Comparison of ENCODE assay signal across 26 cellular contexts in the genomic region with DNA sequence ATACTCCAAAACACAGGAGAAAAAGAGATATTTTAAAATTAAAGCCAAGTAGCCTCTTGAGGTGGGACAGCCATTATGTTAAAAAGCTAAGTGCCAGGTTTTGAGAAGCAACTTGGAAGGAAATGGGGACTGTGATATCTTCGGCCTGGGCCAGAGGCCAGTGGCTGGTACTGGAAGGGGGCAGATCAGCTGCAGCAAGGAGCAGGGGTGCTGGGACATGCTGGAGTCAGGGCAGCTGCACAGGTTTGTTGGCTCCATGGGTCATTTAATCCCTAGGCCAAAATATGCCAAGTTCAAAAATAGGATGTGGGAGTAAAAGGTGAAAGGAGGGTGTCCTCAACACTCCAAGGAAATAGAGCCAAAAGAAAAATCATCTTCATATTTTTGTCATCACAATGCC. TPM values are rescaled to one million over a fixed set of nuclear protein-coding genes. Genes with fewer than 3 reads are reported as not detected.
DNase-seq lines count a peak whose midpoint lies in the region; ATAC-seq and TF ChIP-seq lines count a peak whose summit lies in the region.
"Had no signal": no experiment of that assay in that cellular context is flagged by ENCODE, and none has a peak within 500 bp of the region (broad histone marks: within the 10 kb centered on the region; RNA-seq: fewer than 3 reads in every experiment).

No MANE protein-coding gene starts in this region.

- TF ChIP-seq CTCF in C4-2B (conservative IDR thresholded peaks at IDR 0.05) = no peak
- TF ChIP-seq CTCF in heart left ventricle (IDR thresholded peaks at IDR 0.05) = no peak
- no peak for TF ChIP-seq CTCF in CD14-positive monocyte (IDR thresholded peaks at IDR 0.05)

- POLR2A ChIA-PET in CD8-positive, alpha-beta memory T cell (lab: Charles Lee) = interaction anchor here (0.6 kb wide), 1 partner anchor 461 kb away, joined by 3 read pairs; no protein-coding TSS in a partner anchor

- H3K27ac ChIP-seq in C4-2B (peak overlapping the region; percentile 80), heart left ventricle (peak overlapping the region in 6 of 12 donors; percentile 12 to 47 (median 25))
- H3K27ac ChIP-seq in CD8-positive, alpha-beta memory T cell (ENCODE audit: low read depth, low read length) = no peak overlapping the region
- H3K27ac ChIP-seq: esophagus muscularis mucosa, foreskin keratinocyte had no signal

- peaks cover 93 to 99% (median 97%) of the 10 kb centered on the region in 3 donors for H3K4me1 Mint-ChIP-seq in CD8-positive, alpha-beta memory T cell
- peaks cover 84 to 94% of the 10 kb centered on the region in 2 donors for H3K4me1 Mint-ChIP-seq in natural killer cell treated with Interleukin-12 subunit alpha and Interleukin-12 subunit beta and Interleukin-15 and Interleukin-18, amount 100 ng/mL, for 72 hours (ENCODE audit: low read depth in 2 of 2)
- H3K4me1 Mint-ChIP-seq in CD14-positive monocyte = peaks cover 36% of the 10 kb centered on the region

- H3K36me3 Mint-ChIP-seq in CD8-positive, alpha-beta memory T cell = peaks cover 0 to 11% (median 1%) of the 10 kb centered on the region in 3 donors
- no peaks in the 10 kb centered on the region for H3K36me3 Mint-ChIP-seq in natural killer cell treated with Interleukin-12 subunit alpha and Interleukin-12 subunit beta and Interleukin-15 and Interleukin-18, amount 100 ng/mL, for 72 hours
- H3K36me3 Mint-ChIP-seq in CD14-positive monocyte = peaks cover 29 to 38% of the 10 kb centered on the region in 2 donors
- H3K36me3 Mint-ChIP-seq: activated naive CD4-positive, alpha-beta T cell treated with anti-CD3 and anti-CD28 coated beads, Interleukin-2, amount 50 U/mL, for 24 hours had no signal

- intact Hi-C loops in heart left ventricle (cut with DNase I) (no loop called here), CD14-positive monocyte (cut with micrococcal nuclease) (no loop called here)

- H3K27me3 Mint-ChIP-seq in CD8-positive, alpha-beta memory T cell = peaks cover 0 to 4% of the 10 kb centered on the region in 2 donors
- H3K27me3 Mint-ChIP-seq in natural killer cell treated with Interleukin-12 subunit alpha and Interleukin-12 subunit beta and Interleukin-15 and Interleukin-18, amount 100 ng/mL, for 72 hours = no peaks in the 10 kb centered on the region
- H3K27me3 Mint-ChIP-seq in CD14-positive monocyte (ENCODE audit: low read depth in 3 of 3) = peaks cover 0 to 2% (median 2%) of the 10 kb centered on the region in 3 donors
- H3K27me3 Mint-ChIP-seq: activated naive CD4-positive, alpha-beta T cell treated with anti-CD3 and anti-CD28 coated beads, Interleukin-2, amount 50 U/mL, for 24 hours; naive B cell had no signal

- H3K4me3 ChIP-seq in CD8-positive, alpha-beta memory T cell (ENCODE audit: low read length) = no peak overlapping the region
- H3K4me3 ChIP-seq in heart left ventricle = no peak overlapping the region
- H3K4me3 ChIP-seq: esophagus muscularis mucosa, smooth muscle cell had no signal

- peak; percentile 51 to 79 (median 62) for ATAC-seq in heart left ventricle
- no peak for ATAC-seq in natural killer cell treated with Interleukin-12 subunit alpha and Interleukin-12 subunit beta and Interleukin-15 and Interleukin-18, amount 100 ng/mL, for 72 hours
- ATAC-seq: foreskin keratinocyte had no signal

- no peaks in the 10 kb centered on the region for H3K9me3 Mint-ChIP-seq in CD8-positive, alpha-beta memory T cell
- H3K9me3 Mint-ChIP-seq in natural killer cell treated with Interleukin-12 subunit alpha and Interleukin-12 subunit beta and Interleukin-15 and Interleukin-18, amount 100 ng/mL, for 72 hours = no peaks in the 10 kb centered on the region
- H3K9me3 Mint-ChIP-seq in CD14-positive monocyte = no peaks in the 10 kb centered on the region
- H3K9me3 Mint-ChIP-seq: activated naive CD4-positive, alpha-beta T cell treated with anti-CD3 and anti-CD28 coated beads, Interleukin-2, amount 50 U/mL, for 24 hours; activated T-helper 2 cell treated with anti-CD3 and anti-CD28 coated beads, Interferon-gamma antibody, Interleukin-2, Interleukin-4, amounts not matched to agents 10 μg/mL and 5 μg/mL and 100 μg/mL, durations not matched to agents 14 hours and 24 hours and 36 hours; naive B cell; T-helper 2 cell treated with Interferon-gamma antibody and Interleukin-4, amounts not matched to agents 5 μg/mL and 100 μg/mL, for 36 hours had no signal

- CTCF ChIA-PET in CD8-positive, alpha-beta memory T cell (lab: Charles Lee) = interaction anchor here (0.8 to 1.6 kb wide), 2 partner anchors 35 to 101 kb away, joined by 3 to 6 read pairs; no protein-coding TSS in a partner anchor

- H3K36me3 ChIP-seq in CD8-positive, alpha-beta memory T cell (ENCODE audit: insufficient read depth, low read length) = no peaks in the 10 kb centered on the region
- no peaks in the 10 kb centered on the region for H3K36me3 ChIP-seq in heart left ventricle
- H3K36me3 ChIP-seq: esophagus muscularis mucosa had no signal

- H3K4me1 ChIP-seq in CD8-positive, alpha-beta memory T cell (ENCODE audit: insufficient read depth, low read length) = peaks cover 76% of the 10 kb centered on the region
- peaks cover 0 to 60% (median 26%) of the 10 kb centered on the region in 12 donors for H3K4me1 ChIP-seq in heart left ventricle
- H3K4me1 ChIP-seq: foreskin keratinocyte had no signal

- no peak for TF ChIP-seq POLR2A in heart left ventricle (IDR thresholded peaks at IDR 0.05)

- H3K9me3 ChIP-seq in CD8-positive, alpha-beta memory T cell (ENCODE audit: low read length) = no peaks in the 10 kb centered on the region
- no peaks in the 10 kb centered on the region for H3K9me3 ChIP-seq in heart left ventricle
- H3K9me3 ChIP-seq: esophagus muscularis mucosa had no signal

- peak overlapping the region; percentile 85 to 99 (median 96) for H3K27ac Mint-ChIP-seq in CD8-positive, alpha-beta memory T cell
- peak overlapping the region; percentile 97 to 99 for H3K27ac Mint-ChIP-seq in natural killer cell treated with Interleukin-12 subunit alpha and Interleukin-12 subunit beta and Interleukin-15 and Interleukin-18, amount 100 ng/mL, for 72 hours
- H3K27ac Mint-ChIP-seq in CD14-positive monocyte = no peak overlapping the region
- H3K27ac Mint-ChIP-seq: activated naive CD4-positive, alpha-beta T cell treated with anti-CD3 and anti-CD28 coated beads, Interleukin-2, amount 50 U/mL, for 24 hours; activated T-helper 2 cell treated with anti-CD3 and anti-CD28 coated beads, Interferon-gamma antibody, Interleukin-2, Interleukin-4, amounts not matched to agents 10 μg/mL and 5 μg/mL and 100 μg/mL, durations not matched to agents 14 hours and 24 hours and 36 hours; T-helper 2 cell treated with Interferon-gamma antibody and Interleukin-4, amounts not matched to agents 5 μg/mL and 100 μg/mL, for 36 hours had no signal

- no peak for DNase-seq in CD8-positive, alpha-beta memory T cell
- peak in 2 of 5 donors; percentile 40 to 46 for DNase-seq in heart left ventricle
- no peak for DNase-seq in natural killer cell treated with Interleukin-12 subunit alpha and Interleukin-12 subunit beta and Interleukin-15 and Interleukin-18, amount 100 ng/mL, for 72 hours (ENCODE audit: low spot score)
- DNase-seq in NK-92 treated with Interleukin-12 subunit alpha and Interleukin-12 subunit beta, amount 100 ng/mL, for 24 hours (lab: John Stamatoyannopoulos, UW) = no peak
- DNase-seq in CD14-positive monocyte (ENCODE audit: low spot score) = no peak
- no peak for DNase-seq in HPDE6-E6E7 (ENCODE audit: extremely low spot score)
- DNase-seq: activated CD4-positive, alpha-beta T cell treated with anti-CD3 and anti-CD28 coated beads, Interleukin-2, amount 50 U/mL, for 1 hour; anterior cingulate cortex; C1 segment of cervical spinal cord; foreskin keratinocyte; HCEC 1CT; naive B cell; NCI-H1105 treated with DMSO at 0.1 percent for 48 hours; NCI-H2081 treated with DMSO at 0.1 percent for 48 hours; NCI-H345; NCI-H774; nucleus accumbens; RPMI8226; stimulated activated CD4-positive, alpha-beta T cell treated with anti-CD3 and anti-CD28 coated beads, Interleukin-2, amount 100 ng/mL, for 24 hours; trophoblast cell had no signal

- H3K27me3 ChIP-seq in CD8-positive, alpha-beta memory T cell (ENCODE audit: insufficient read depth, low read length, poor library complexity, severe bottlenecking) = no peaks in the 10 kb centered on the region
- H3K27me3 ChIP-seq in heart left ventricle = no peaks in the 10 kb centered on the region
- H3K27me3 ChIP-seq: esophagus muscularis mucosa, foreskin keratinocyte had no signal

- H3K4me3 Mint-ChIP-seq in CD8-positive, alpha-beta memory T cell = peak overlapping the region in 6 of 7 donors; percentile 63 to 86 (median 79)
- H3K4me3 Mint-ChIP-seq in natural killer cell treated with Interleukin-12 subunit alpha and Interleukin-12 subunit beta and Interleukin-15 and Interleukin-18, amount 100 ng/mL, for 72 hours = peak overlapping the region; percentile 75
- H3K4me3 Mint-ChIP-seq in CD14-positive monocyte = no peak overlapping the region
- H3K4me3 Mint-ChIP-seq: activated naive CD4-positive, alpha-beta T cell treated with anti-CD3 and anti-CD28 coated beads, Interleukin-2, amount 50 U/mL, for 24 hours; naive B cell; T-helper 2 cell treated with Interferon-gamma antibody and Interleukin-4, amounts not matched to agents 5 μg/mL and 100 μg/mL, for 36 hours had no signal

- 33 to 39% (median 34%) methylated on average over 1 of the region's 1 CpG for WGBS in heart left ventricle, 4 donors

RNA-seq across cellular contexts. Expression of a gene that starts 30.0 kb away (rescaled TPM):
- total RNA-seq in CD8-positive, alpha-beta memory T cell = 1 to 10 TPM; 1.6 to 2.1 TPM
- 25.7 TPM for polyA plus RNA-seq in CD8-positive, alpha-beta memory T cell
- 1 to 10 TPM; 3.4 to 8.3 (median 6.2) TPM for total RNA-seq in heart left ventricle
- polyA plus RNA-seq in heart left ventricle (1 to 10 TPM; 1.8 to 4.4 TPM), CD14-positive monocyte (10 to 100 TPM in 1 of 2 donors, 1 to 10 TPM in 1; 6.8 to 10.9 TPM)
- total RNA-seq in natural killer cell treated with Interleukin-12 subunit alpha and Interleukin-12 subunit beta and Interleukin-15 and Interleukin-18, amount 100 ng/mL, for 72 hours = 1 to 10 TPM; 3.8 to 4.4 TPM

Comparison
In these comparisons a context has a peak if more than half of its experiments do, and no peak if none do; other contexts are left out.
1. H3K27ac Mint-ChIP-seq: peak in CD8-positive, alpha-beta memory T cell (8 of 8) and natural killer cell treated with Interleukin-12 subunit alpha and Interleukin-12 subunit beta and Interleukin-15 and Interleukin-18, amount 100 ng/mL, for 72 hours (2 of 2); none in CD14-positive monocyte (0 of 7).
2. H3K4me3 Mint-ChIP-seq: peak in CD8-positive, alpha-beta memory T cell (6 of 7) and natural killer cell treated with Interleukin-12 subunit alpha and Interleukin-12 subunit beta and Interleukin-15 and Interleukin-18, amount 100 ng/mL, for 72 hours (single experiment); none in CD14-positive monocyte (0 of 2).
3. ATAC-seq: peak in heart left ventricle (4 of 4); none in natural killer cell treated with Interleukin-12 subunit alpha and Interleukin-12 subunit beta and Interleukin-15 and Interleukin-18, amount 100 ng/mL, for 72 hours (0 of 2).